In the genomic region with DNA sequence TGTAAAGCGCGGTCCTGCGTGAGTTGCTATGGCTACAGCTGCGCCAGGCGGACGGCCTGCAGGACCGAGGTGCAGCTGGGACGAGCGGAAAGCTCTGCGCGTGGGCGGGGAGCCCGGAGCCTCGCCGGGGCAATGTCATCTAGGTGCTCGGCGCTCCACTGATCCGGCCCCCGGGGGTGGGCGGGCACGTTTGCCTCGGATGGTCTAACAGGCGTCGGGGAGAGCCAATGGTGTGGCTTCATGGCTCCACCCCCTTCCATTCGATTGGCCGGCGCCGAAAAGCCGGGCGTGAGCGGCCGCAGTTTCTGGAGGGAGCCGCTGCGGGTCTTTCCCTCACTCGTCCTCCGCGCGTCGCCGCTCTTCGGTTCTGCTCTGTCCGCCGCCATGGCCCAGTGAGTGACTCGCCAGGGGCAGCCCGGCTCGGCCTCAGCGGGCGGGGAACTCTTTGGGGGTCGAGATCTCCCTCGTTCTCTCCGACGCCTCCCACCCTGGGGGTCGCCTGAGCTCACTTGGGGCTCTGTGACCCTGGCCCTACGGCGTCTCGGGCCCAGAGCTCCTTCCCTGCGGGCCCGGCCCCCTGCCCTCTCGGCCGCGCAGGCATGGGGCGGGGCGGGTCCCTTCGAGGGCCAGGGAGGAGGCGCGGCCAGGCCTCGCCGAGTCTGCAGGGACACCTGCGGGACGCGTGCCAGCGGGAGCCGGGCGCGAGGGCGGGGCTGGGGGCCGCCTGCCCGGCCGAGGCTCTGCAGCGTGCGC, we compare ENCODE assay signal across 8 cellular contexts. TPM values are rescaled to one million over a fixed set of nuclear protein-coding genes. Genes with fewer than 3 reads are reported as not detected.
DNase-seq lines count a peak whose midpoint lies in the region; ATAC-seq, FAIRE-seq and TF ChIP-seq lines count a peak whose summit lies in the region.

A gene (plus strand): TSS at position 331 of the 753 bp plus-strand sequence. CDS start 54 bp downstream, at position 385.

- H3K27me3 ChIP-seq in H1 (replicated peaks in 1 of 4; ENCODE audit: control insufficient read depth in 3 of 4, extremely low read depth in 1 of 4, insufficient read depth in 3 of 4, low read length in 3 of 4), result no peaks in the 10 kb centered on the region
- H3K27me3 ChIP-seq in mesenchymal stem cell (ENCODE audit: control insufficient read depth in 1 of 2, insufficient read depth in 1 of 2, low read length in 2 of 2), result no peaks in the 10 kb centered on the region

- H4K20me1 ChIP-seq in H1 (replicated peaks in 1 of 2; ENCODE audit: control insufficient read depth in 1 of 2, insufficient read depth in 2 of 2, low read length in 2 of 2), result peaks cover 3 to 6% of the 10 kb centered on the region in 2 experiments

- H3K27ac ChIP-seq in H1 (ENCODE audit: low read depth, low read length), result peak within 1 kb of the TSS; percentile 90
- H3K27ac ChIP-seq in mesenchymal stem cell (ENCODE audit: low read length, poor library complexity, severe bottlenecking), result peak within 1 kb of the TSS; percentile 90

- H3K79me1 ChIP-seq in H1 (ENCODE audit: low read depth, low read length) (no peaks in the 10 kb centered on the region; the same call in 1 of the 2 replicates), mesenchymal stem cell (replicated peaks; ENCODE audit: low read length, poor library complexity, severe bottlenecking) (peaks cover 1% of the 10 kb centered on the region)

- H2BK15ac ChIP-seq in H1 (ENCODE audit: low read length) (peak within 1 kb of the TSS; percentile 53; the same call in 1 of the 2 replicates), mesenchymal stem cell (ENCODE audit: low read depth, poor library complexity, severe bottlenecking) (peak within 1 kb of the TSS; percentile 49)

- H3K4me3 ChIP-seq in H1 (ENCODE audit: extremely low read depth in 1 of 4, insufficient read depth in 2 of 4, low read depth in 3 of 4, low read length in 4 of 4), result peak within 1 kb of the TSS; percentile 84 to 99 (median 95)
- peak within 1 kb of the TSS; percentile 89 to 91 for H3K4me3 ChIP-seq in mesenchymal stem cell (ENCODE audit: insufficient read depth in 1 of 2, low read depth in 1 of 2, low read length in 2 of 2)

- no peak for FAIRE-seq in H1 (lab: Jason Lieb, UNC)

- H2AFZ ChIP-seq in H1 (ENCODE audit: low read length) (peak within 1 kb of the TSS; percentile 64; the same call in 1 of the 2 replicates), mesenchymal stem cell (ENCODE audit: low read depth, low read length) (peak within 1 kb of the TSS; percentile 80)

- H4K8ac ChIP-seq in H1 (ENCODE audit: extremely low read depth, insufficient read depth, low read length) (peak within 1 kb of the TSS; percentile 66; the same call in 1 of the 2 replicates), mesenchymal stem cell (ENCODE audit: low read length) (peak within 1 kb of the TSS; percentile 82)

- H4K91ac ChIP-seq in H1 (replicated peaks; ENCODE audit: insufficient read length, low read length), result peak within 1 kb of the TSS; percentile 47
- H4K91ac ChIP-seq in mesenchymal stem cell (ENCODE audit: low read length), result peak within 1 kb of the TSS; percentile 34

- CTCF ChIA-PET in H1 (lab: Charles Lee; ENCODE audit: partially characterized antibody), result interaction anchor here (1.3 to 2.8 kb wide), 5 partner anchors 10 to 95 kb away, joined by 3 to 22 read pairs (median 11); a partner anchor contains a TSS

- peak; percentile 100 for DNase-seq in COLO668 (lab: John Stamatoyannopoulos, UW; ENCODE audit: unreplicated experiment)
- peak; percentile 98 for DNase-seq in HT1080 (ENCODE audit: low read depth)
- peak; percentile 98 for DNase-seq in NOMO-1 treated with DMSO at 0.1 percent for 48 hours (lab: John Stamatoyannopoulos, UW; ENCODE audit: unreplicated experiment)
- peak; percentile 86 to 97 (median 92) for DNase-seq in activated CD8-positive, alpha-beta memory T cell treated with anti-CD3 and anti-CD28 coated beads for 48 hours (ENCODE audit: low read depth in 2 of 3, low spot score in 2 of 3)
- peak; percentile 87 to 99 for DNase-seq in H1 (ENCODE audit: low read depth in 1 of 2, low spot score in 2 of 2)
- peak; percentile 99 for DNase-seq in mesenchymal stem cell
- DNase-seq in stimulated activated CD8-positive, alpha-beta memory T cell treated with anti-CD3 and anti-CD28 coated beads, Interleukin-12 subunit alpha, Interleukin-12 subunit beta, amount 100 ng/mL, for 4 hours (ENCODE audit: low read depth), result peak; percentile 95

- 0 out of 2 replicates have a peak within 1 kb of the TSS, but pooled peaks have one; percentile 29 for H2BK12ac ChIP-seq in H1 (ENCODE audit: low read depth, low read length)
- H2BK12ac ChIP-seq in mesenchymal stem cell (ENCODE audit: low read length in 2 of 2), result peak within 1 kb of the TSS in 1 of 2 experiments; percentile 68

- H3K4ac ChIP-seq in H1 (replicated peaks; ENCODE audit: insufficient read length, low read depth, low read length), result peak within 1 kb of the TSS; percentile 87
- H3K4ac ChIP-seq in mesenchymal stem cell (ENCODE audit: low read depth in 1 of 2, low read length in 2 of 2), result peak within 1 kb of the TSS; percentile 75 to 96

- peaks cover 9% of the 10 kb centered on the region; the same call in 1 of the 2 replicates for H3K23me2 ChIP-seq in H1 (ENCODE audit: low read depth, low read length)

- TF ChIP-seq CTCF in H1 (IDR thresholded peaks at IDR 0.05; ENCODE audit: control extremely low read depth in 1 of 3, insufficient read depth in 1 of 3, low read depth in 1 of 3, low read length in 3 of 3), result no peak

- H3K18ac ChIP-seq in H1 (ENCODE audit: extremely low read depth, low read length), result peak within 1 kb of the TSS; percentile 97
- peak within 1 kb of the TSS; percentile 69 to 94 for H3K18ac ChIP-seq in mesenchymal stem cell (ENCODE audit: low read depth in 1 of 2, low read length in 2 of 2)

- POLR2A ChIA-PET in H1 (lab: Charles Lee; ENCODE audit: partially characterized antibody), result interaction anchor here (0.6 to 6.5 kb wide), 18 partner anchors 10 to 678 kb away, joined by 3 to 72 read pairs (median 4); a partner anchor contains a TSS

- peak within 1 kb of the TSS; percentile 98 for H4K5ac ChIP-seq in H1 (ENCODE audit: insufficient read length, low read depth, low read length)

- H3K23ac ChIP-seq in H1 (ENCODE audit: insufficient read length), result no peak within 1 kb of the TSS
- H3K23ac ChIP-seq in mesenchymal stem cell (ENCODE audit: low read length in 2 of 2), result peak within 1 kb of the TSS in 1 of 2 experiments; percentile 77

- H3K79me2 ChIP-seq in H1 (ENCODE audit: control insufficient read depth in 1 of 2, insufficient read depth in 2 of 2, low read length in 2 of 2), result peaks cover 10 to 26% of the 10 kb centered on the region in 2 experiments

- ATAC-seq in GM21360 (IDR thresholded peaks at IDR 0.05; ENCODE audit: unreplicated experiment), result peak; percentile 92

- H2BK120ac ChIP-seq in H1 (replicated peaks; ENCODE audit: low read depth, low read length), result no peak within 1 kb of the TSS
- peak within 1 kb of the TSS; percentile 71 for H2BK120ac ChIP-seq in mesenchymal stem cell (ENCODE audit: low read depth, low read length)

- peaks cover 0 to 7% (median 5%) of the 10 kb centered on the region in 4 experiments; a peak in 5 of 7 replicates for H3K4me1 ChIP-seq in H1 (replicated peaks in 1 of 4; ENCODE audit: control insufficient read depth in 3 of 4, insufficient read depth in 4 of 4, low read length in 3 of 4)
- H3K4me1 ChIP-seq in mesenchymal stem cell (ENCODE audit: control insufficient read depth, insufficient read depth, low read depth, low read length), result peaks cover 5% of the 10 kb centered on the region

- TF ChIP-seq POLR2A in H1 (IDR thresholded peaks at IDR 0.05; ENCODE audit: control extremely low read depth in 1 of 2, low read depth in 2 of 2, low read length in 2 of 2), result peak; percentile 90 to 94

- H3K9ac ChIP-seq in H1 (replicated peaks in 1 of 4; ENCODE audit: extremely low read depth in 1 of 4, low read depth in 3 of 4, low read length in 3 of 4) (peak within 1 kb of the TSS; percentile 58 to 91 (median 76)), mesenchymal stem cell (ENCODE audit: low read length) (peak within 1 kb of the TSS; percentile 95)

- H3K14ac ChIP-seq in H1 (ENCODE audit: insufficient read length) (no peak within 1 kb of the TSS), mesenchymal stem cell (ENCODE audit: low read length in 2 of 2) (peak within 1 kb of the TSS in 1 of 2 experiments; percentile 96)

- no peak for TF ChIP-seq RAD21 in H1 (IDR thresholded peaks at IDR 0.05 in 1 of 2, conservative IDR thresholded peaks at IDR 0.05 in 1 of 2; ENCODE audit: low read depth in 2 of 2, low read length in 2 of 2)

- H2BK5ac ChIP-seq in H1 (ENCODE audit: low read depth, low read length), result peak within 1 kb of the TSS; percentile 82
- H2BK5ac ChIP-seq in mesenchymal stem cell (ENCODE audit: low read depth, low read length, poor library complexity, severe bottlenecking), result peak within 1 kb of the TSS; percentile 81

- peaks cover 5 to 30% (median 16%) of the 10 kb centered on the region in 4 experiments for H3K36me3 ChIP-seq in H1 (ENCODE audit: control insufficient read depth in 2 of 4, insufficient read depth in 4 of 4, low read length in 3 of 4)
- peaks cover 5 to 26% of the 10 kb centered on the region in 2 experiments for H3K36me3 ChIP-seq in mesenchymal stem cell (ENCODE audit: control insufficient read depth in 1 of 2, insufficient read depth in 2 of 2, low read depth in 1 of 2, low read length in 2 of 2)

- 2% methylated on average over 59 of the region's 81 CpGs; no CpG with 5 or more reads in 1 of the 2 experiments for WGBS in H1 (ENCODE audit: extremely low coverage in 1 of 2, insufficient coverage in 1 of 2, insufficient read length in 1 of 2, insufficient replicate concordance in 2 of 2, low coverage in 1 of 2, low lambda C conversion rate in 2 of 2, missing lambda C conversion rate in 1 of 2), 2 experiments
- under 1% methylated on average over 77 of the region's 81 CpGs for WGBS in mesenchymal stem cell

- H2BK20ac ChIP-seq in H1 (ENCODE audit: low read length), result no peak within 1 kb of the TSS

- no peak within 1 kb of the TSS for H2AK5ac ChIP-seq in H1 (ENCODE audit: low read depth, low read length)
- no peak within 1 kb of the TSS for H2AK5ac ChIP-seq in mesenchymal stem cell (ENCODE audit: low read length, severe bottlenecking)

- H3K9me3 ChIP-seq in H1 (ENCODE audit: insufficient read depth in 2 of 2, low read depth in 1 of 2, low read length in 1 of 2) (no peaks in the 10 kb centered on the region; a peak in 1 of 4 replicates), mesenchymal stem cell (ENCODE audit: control insufficient read depth, low read length) (peaks cover 6% of the 10 kb centered on the region)

- H3K56ac ChIP-seq in H1 (replicated peaks; ENCODE audit: insufficient read length, low read depth, low read length), result peak within 1 kb of the TSS; percentile 75

- H3K4me2 ChIP-seq in H1 (ENCODE audit: insufficient read depth in 1 of 2, low read depth in 2 of 2, low read length in 2 of 2), result peak within 1 kb of the TSS; percentile 82 to 91
- H3K4me2 ChIP-seq in mesenchymal stem cell (ENCODE audit: low read length, poor library complexity, severe bottlenecking), result peak within 1 kb of the TSS; percentile 86

- no peak for TF ChIP-seq EP300 in H1 (IDR thresholded peaks at IDR 0.05; ENCODE audit: borderline replicate concordance in 1 of 2, low read depth in 2 of 2, low read length in 2 of 2)

RNA-seq across cellular contexts. Expression of the gene that starts here (rescaled TPM):
- 115 and 129 TPM in 2 replicates for total RNA-seq in HT1080 (2014; rRNA removed; shearing (Covaris generic))
- 144 and 187 TPM in 2 replicates for polyA plus RNA-seq in HT1080 (2015; cell fraction: cytosol; rRNA removed)
- 198 and 258 TPM in 2 replicates for polyA plus RNA-seq in HT1080 (2015; cell fraction: nucleus; rRNA removed)
- 331 and 340 TPM in 2 replicates for total RNA-seq in H1 (2021; fragmentation: NEBNext Ultra II Directional; extraction: Animal tissue kit (Norgen Biotek cat#: 25700))
- 191 and 227 TPM in 2 replicates for polyA plus RNA-seq in H1 (2011; rRNA removed)
- 167 TPM for polyA plus RNA-seq in H1 (2011; cell fraction: cytosol; rRNA removed)
- polyA plus RNA-seq in H1 (2011; cell fraction: nucleus; rRNA removed), result 268 TPM
- polyA plus RNA-seq in H1 (2012, experiment 1 of 2), result 293 to 422 TPM (median 413 TPM) in 4 replicates
- polyA plus RNA-seq in H1 (2012, experiment 2 of 2), result 448 TPM
- polyA plus RNA-seq in H1 (2013, experiment 1 of 2), result 229 TPM
- 225 TPM for polyA plus RNA-seq in H1 (2013, experiment 2 of 2)
- 244 and 265 TPM in 2 replicates for polyA minus RNA-seq in H1 (2011; rRNA and poly(A)+ RNA removed)
- polyA minus RNA-seq in H1 (2011; cell fraction: cytosol; rRNA and poly(A)+ RNA removed), result 132 TPM
- polyA minus RNA-seq in H1 (2011; cell fraction: nucleus; rRNA and poly(A)+ RNA removed), result 90.0 TPM
- 164 TPM for polyA plus RNA-seq in mesenchymal stem cell (2013, experiment 1 of 2)
- polyA plus RNA-seq in mesenchymal stem cell (2013, experiment 2 of 2), result 159 TPM

Comparison
In these comparisons a context has a peak if more than half of its experiments do, and no peak if none do; other contexts are left out.
1. Peak in every context shown above with its lines: DNase-seq, ATAC-seq, H3K4me3 ChIP-seq and H3K27ac ChIP-seq.